ENCODE assay signal across 1 cellular context in the genomic region with DNA sequence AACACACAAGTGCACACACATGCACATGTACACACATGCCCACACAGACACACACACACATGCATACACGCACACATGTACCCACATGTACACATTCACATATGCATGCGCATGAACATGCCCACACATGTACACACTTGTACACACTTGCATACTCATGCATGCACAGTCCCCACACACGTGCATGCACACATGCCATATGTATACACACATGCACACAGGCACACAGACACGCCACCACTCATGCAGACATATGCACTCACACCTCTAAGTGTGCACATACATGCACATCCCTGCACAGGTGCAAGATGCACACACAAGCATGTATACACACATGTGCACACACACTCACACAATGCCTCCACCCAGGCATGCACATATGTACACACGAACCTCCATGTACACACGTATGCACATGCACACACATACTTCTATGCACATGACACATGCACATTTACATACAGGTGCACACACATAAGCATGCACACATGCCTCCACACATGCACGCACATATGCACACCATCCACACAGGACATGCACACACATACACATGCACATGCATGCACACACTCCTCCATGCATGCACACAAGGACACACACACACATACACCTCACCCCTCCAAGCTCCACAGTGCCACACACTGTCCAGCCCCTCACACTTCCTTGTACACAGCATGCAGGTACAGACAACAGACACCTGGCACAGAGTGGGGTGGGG.
TF ChIP-seq lines count a peak whose summit lies in the region.

No MANE protein-coding gene starts in this region.

TF ChIP-seq in HEK293, 187 proteins besides CTCF, POLR2A, EP300 and RAD21 (continued from another document):
- TF ChIP-seq, protein P1, sequence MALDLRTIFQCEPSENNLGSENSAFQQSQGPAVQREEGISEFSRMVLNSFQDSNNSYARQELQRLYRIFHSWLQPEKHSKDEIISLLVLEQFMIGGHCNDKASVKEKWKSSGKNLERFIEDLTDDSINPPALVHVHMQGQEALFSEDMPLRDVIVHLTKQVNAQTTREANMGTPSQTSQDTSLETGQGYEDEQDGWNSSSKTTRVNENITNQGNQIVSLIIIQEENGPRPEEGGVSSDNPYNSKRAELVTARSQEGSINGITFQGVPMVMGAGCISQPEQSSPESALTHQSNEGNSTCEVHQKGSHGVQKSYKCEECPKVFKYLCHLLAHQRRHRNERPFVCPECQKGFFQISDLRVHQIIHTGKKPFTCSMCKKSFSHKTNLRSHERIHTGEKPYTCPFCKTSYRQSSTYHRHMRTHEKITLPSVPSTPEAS (tag by site-specific recombination; IDR thresholded peaks at IDR 0.05), result peak; percentile 92
- no peak for TF ChIP-seq ZNF184 (tag by site-specific recombination; IDR thresholded peaks at IDR 0.05)
TF ChIP-seq in HEK293: peak in this region for 1.
